Comparison of ENCODE assay signal across 7 cellular contexts in the genomic region with DNA sequence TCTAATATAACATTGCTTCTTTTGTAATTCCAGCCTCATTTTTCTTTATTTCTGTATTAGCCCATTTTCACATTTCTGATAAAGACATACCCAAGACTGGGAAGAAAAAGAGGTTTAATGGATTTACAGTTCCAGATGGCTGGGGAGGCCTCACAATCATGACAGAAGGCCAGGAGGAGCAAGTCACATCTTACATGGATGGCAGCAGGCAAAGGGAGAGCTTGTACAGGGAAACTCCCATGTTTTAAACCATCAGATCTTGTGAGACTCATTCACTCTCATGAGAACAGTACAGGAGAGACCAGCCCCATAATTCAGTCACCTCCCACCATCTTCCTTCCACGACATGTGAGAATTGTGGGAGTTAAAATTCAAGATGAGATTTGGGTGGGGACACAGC.
"Had no signal": no experiment of that assay in that cellular context is flagged by ENCODE, and none has a peak within 500 bp of the region (broad histone marks: within the 10 kb centered on the region; RNA-seq: fewer than 3 reads in every experiment).

No MANE protein-coding gene starts in this region.

- DNase-seq: IMR-90, KBM-7, KG1 had no signal

- H3K9ac ChIP-seq: KMS-11 had no signal

- H3K27ac ChIP-seq: HL-60, KMS-11 had no signal

- H3K4me2 ChIP-seq: KMS-11 had no signal

- FAIRE-seq: HepG2, HTR-8/SVneo had no signal

- ATAC-seq: HepG2 had no signal
